In the genomic region with DNA sequence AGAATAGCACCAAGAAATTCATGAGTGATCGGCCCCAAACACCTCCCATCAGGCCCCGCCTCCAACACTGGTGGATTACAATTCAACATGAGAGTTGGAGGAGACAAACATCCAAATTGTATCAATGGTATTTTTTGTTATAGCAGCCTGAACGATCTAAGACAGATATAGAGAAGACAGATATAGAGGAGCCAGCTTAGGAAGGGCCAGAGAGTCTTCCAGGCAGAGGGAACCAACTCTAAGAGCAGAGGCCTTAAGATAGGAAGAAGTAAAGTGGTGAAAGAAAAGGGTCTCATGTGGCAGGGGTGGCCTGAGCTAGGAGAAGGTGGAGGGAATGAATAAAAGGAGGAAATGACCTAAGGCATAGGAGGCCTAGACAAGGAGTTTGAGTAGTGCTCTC, we compare ENCODE assay signal across 11 cellular contexts.
A peak's percentile ranks its signal among the peaks of the same experiment; 100 is the strongest.
DNase-seq lines count a peak whose midpoint lies in the region; ATAC-seq, FAIRE-seq and TF ChIP-seq lines count a peak whose summit lies in the region.
"Had no signal": no experiment of that assay in that cellular context is flagged by ENCODE, and none has a peak within 500 bp of the region (broad histone marks: within the 10 kb centered on the region; RNA-seq: fewer than 3 reads in every experiment).

No MANE protein-coding gene starts in this region.

- no peak for TF ChIP-seq CTCF in activated B cell treated with CpG ODN at 0.5 μM for 24 hours (IDR thresholded peaks at IDR 0.05)
- no peak for TF ChIP-seq CTCF in keratinocyte (optimal IDR thresholded peaks at IDR 0.05 in 1 of 3, IDR thresholded peaks at IDR 0.05 in 1 of 3, conservative IDR thresholded peaks at IDR 0.05 in 1 of 3; ENCODE audit: extremely low read depth in 1 of 3, insufficient read depth in 2 of 3, low read length in 3 of 3)

- no peaks in the 10 kb centered on the region for H4K20me1 ChIP-seq in keratinocyte (ENCODE audit: control insufficient read depth, extremely low read depth, insufficient read depth, low read length)

- H3K9me3 Mint-ChIP-seq in IgD-negative memory B cell (no peaks in the 10 kb centered on the region), activated B cell treated with CpG ODN at 0.5 μM for 24 hours (no peaks in the 10 kb centered on the region)
- no peaks in the 10 kb centered on the region for H3K9me3 Mint-ChIP-seq in stimulated activated memory B cell treated with anti-CD40 and anti-IgM and Interleukin-4, amounts not matched to agents 10 μg/mL and 1 μg/mL and 100 μg/mL, for 72 hours
- no peaks in the 10 kb centered on the region for H3K9me3 Mint-ChIP-seq in effector memory CD8-positive, alpha-beta T cell
- H3K9me3 Mint-ChIP-seq: activated naive CD8-positive, alpha-beta T cell treated with anti-CD3 and anti-CD28 coated beads, Interleukin-2, amount 10 ng/mL, durations not matched to agents 7 days and 5 days had no signal

- H3K27ac ChIP-seq in keratinocyte (ENCODE audit: control insufficient read depth, insufficient read depth, low read length): peak overlapping the region; percentile 95

- POLR2A ChIA-PET in activated B cell treated with CpG ODN at 0.5 μM for 24 hours (lab: Charles Lee): interaction anchor here (1.0 to 8.0 kb wide), 4 partner anchors 12 to 160 kb away, joined by 3 to 247 read pairs (median 44); a partner anchor contains a TSS

- no peak overlapping the region for H3K9ac ChIP-seq in keratinocyte (ENCODE audit: control insufficient read depth, extremely low read depth, insufficient read depth, low read length)

- H3K79me2 ChIP-seq in keratinocyte (ENCODE audit: control insufficient read depth, insufficient read depth, low read length): no peaks in the 10 kb centered on the region

- no peak overlapping the region for H3K4me3 ChIP-seq in keratinocyte (ENCODE audit: control insufficient read depth in 2 of 3, extremely low read depth in 1 of 3, insufficient read depth in 2 of 3, low read depth in 1 of 3, low read length in 3 of 3)
- H3K4me3 ChIP-seq: mucosa of descending colon had no signal

- H3K4me2 ChIP-seq in keratinocyte (ENCODE audit: control insufficient read depth, extremely low read depth, insufficient read depth, low read depth, low read length): no peak overlapping the region

- peaks cover 3% of the 10 kb centered on the region for H3K36me3 Mint-ChIP-seq in IgD-negative memory B cell
- H3K36me3 Mint-ChIP-seq in activated B cell treated with CpG ODN at 0.5 μM for 24 hours (ENCODE audit: low read depth): peaks cover 4% of the 10 kb centered on the region
- no peaks in the 10 kb centered on the region for H3K36me3 Mint-ChIP-seq in stimulated activated memory B cell treated with anti-CD40 and anti-IgM and Interleukin-4, amounts not matched to agents 10 μg/mL and 1 μg/mL and 100 μg/mL, for 72 hours
- peaks cover 28% of the 10 kb centered on the region for H3K36me3 Mint-ChIP-seq in effector memory CD8-positive, alpha-beta T cell (ENCODE audit: insufficient read depth)
- H3K36me3 Mint-ChIP-seq: activated naive CD8-positive, alpha-beta T cell treated with anti-CD3 and anti-CD28 coated beads, Interleukin-2, amount 10 ng/mL, durations not matched to agents 7 days and 5 days; CD4-positive, CD25-positive, alpha-beta regulatory T cell had no signal

- H3K4me1 ChIP-seq in keratinocyte (ENCODE audit: control insufficient read depth, extremely low read depth, insufficient read depth, low read length): peaks cover 55% of the 10 kb centered on the region

- DNase-seq in activated B cell treated with CpG ODN at 0.5 μM for 24 hours: no peak
- no peak for DNase-seq in keratinocyte (ENCODE audit: low read depth, low spot score)
- no peak for DNase-seq in stimulated activated CD4-positive, alpha-beta T cell treated with anti-CD3 and anti-CD28 coated beads, Interleukin-4, amount 100 ng/mL, for 4 hours
- DNase-seq in globus pallidus (ENCODE audit: low spot score): no peak
- DNase-seq in effector memory CD8-positive, alpha-beta T cell: no peak
- DNase-seq: activated naive CD8-positive, alpha-beta T cell treated with anti-CD3 and anti-CD28 coated beads, Interleukin-2, amount 10 ng/mL, durations not matched to agents 7 days and 5 days; CD4-positive, CD25-positive, alpha-beta regulatory T cell; mucosa of descending colon; NCI-H2029 had no signal

- peaks cover 5% of the 10 kb centered on the region for H3K27me3 Mint-ChIP-seq in IgD-negative memory B cell
- no peaks in the 10 kb centered on the region for H3K27me3 Mint-ChIP-seq in activated B cell treated with CpG ODN at 0.5 μM for 24 hours
- H3K27me3 Mint-ChIP-seq in stimulated activated memory B cell treated with anti-CD40 and anti-IgM and Interleukin-4, amounts not matched to agents 10 μg/mL and 1 μg/mL and 100 μg/mL, for 72 hours: no peaks in the 10 kb centered on the region
- H3K27me3 Mint-ChIP-seq in effector memory CD8-positive, alpha-beta T cell: no peaks in the 10 kb centered on the region
- H3K27me3 Mint-ChIP-seq: activated naive CD8-positive, alpha-beta T cell treated with anti-CD3 and anti-CD28 coated beads, Interleukin-2, amount 10 ng/mL, durations not matched to agents 7 days and 5 days had no signal

- H2AFZ ChIP-seq in keratinocyte (ENCODE audit: control insufficient read depth, low read length): no peak overlapping the region

- dilution Hi-C loops in keratinocyte (cut with MboI; ENCODE audit: extremely low pct_ligation_motif_present, low sequenced_read_pairs): no loop called here

- no peak for ATAC-seq in activated B cell treated with CpG ODN at 0.5 μM for 24 hours (ENCODE audit: low read depth)
- ATAC-seq in stimulated activated memory B cell treated with anti-CD40 and anti-IgM and Interleukin-4, amounts not matched to agents 10 μg/mL and 1 μg/mL and 100 μg/mL, for 72 hours: no peak
- ATAC-seq in effector memory CD8-positive, alpha-beta T cell (replicated peaks): no peak
- ATAC-seq: mucosa of descending colon had no signal

- H3K4me3 Mint-ChIP-seq in IgD-negative memory B cell (peak overlapping the region in 1 of 4 donors; percentile 97), activated B cell treated with CpG ODN at 0.5 μM for 24 hours (no peak overlapping the region)
- no peak overlapping the region for H3K4me3 Mint-ChIP-seq in stimulated activated memory B cell treated with anti-CD40 and anti-IgM and Interleukin-4, amounts not matched to agents 10 μg/mL and 1 μg/mL and 100 μg/mL, for 72 hours
- no peak overlapping the region for H3K4me3 Mint-ChIP-seq in effector memory CD8-positive, alpha-beta T cell
- H3K4me3 Mint-ChIP-seq: activated naive CD8-positive, alpha-beta T cell treated with anti-CD3 and anti-CD28 coated beads, Interleukin-2, amount 10 ng/mL, durations not matched to agents 7 days and 5 days had no signal

- H3K27ac Mint-ChIP-seq in IgD-negative memory B cell (peak overlapping the region in 2 of 3 donors; percentile 13 to 99), activated B cell treated with CpG ODN at 0.5 μM for 24 hours (peak overlapping the region; percentile 68)
- H3K27ac Mint-ChIP-seq in stimulated activated memory B cell treated with anti-CD40 and anti-IgM and Interleukin-4, amounts not matched to agents 10 μg/mL and 1 μg/mL and 100 μg/mL, for 72 hours: peak overlapping the region; percentile 96
- H3K27ac Mint-ChIP-seq in effector memory CD8-positive, alpha-beta T cell: peak overlapping the region in 1 of 2 donors; percentile 45

- intact Hi-C loops in activated B cell treated with CpG ODN at 0.5 μM for 24 hours (cut with micrococcal nuclease): loop anchor here (10.0 kb wide), 1 partner anchor 1029 kb away; no protein-coding TSS in a partner anchor

- H3K36me3 ChIP-seq in keratinocyte (ENCODE audit: control insufficient read depth in 2 of 2, extremely low read depth in 1 of 2, insufficient read depth in 2 of 2, low read length in 2 of 2): no peaks in the 10 kb centered on the region

- CTCF ChIA-PET in activated B cell treated with CpG ODN at 0.5 μM for 24 hours (lab: Charles Lee): interaction anchor here (1.1 kb wide), 1 partner anchor 109 kb away, joined by 3 read pairs; no protein-coding TSS in a partner anchor

- H3K9me3 ChIP-seq in keratinocyte (ENCODE audit: control insufficient read depth, low read depth, low read length): no peaks in the 10 kb centered on the region
- H3K9me3 ChIP-seq: mucosa of descending colon had no signal

- FAIRE-seq in keratinocyte (lab: Jason Lieb, UNC): no peak

- H3K9me1 ChIP-seq in keratinocyte (ENCODE audit: control insufficient read depth, extremely low read depth, insufficient read depth, low read length): no peaks in the 10 kb centered on the region

- H3K27me3 ChIP-seq in keratinocyte (ENCODE audit: control insufficient read depth, extremely low read depth, insufficient read depth, low read length): no peaks in the 10 kb centered on the region

- H3K4me1 Mint-ChIP-seq in IgD-negative memory B cell: peaks cover 41 to 73% (median 56%) of the 10 kb centered on the region in 3 donors
- H3K4me1 Mint-ChIP-seq in activated B cell treated with CpG ODN at 0.5 μM for 24 hours: peaks cover 85% of the 10 kb centered on the region
- peaks cover 83% of the 10 kb centered on the region for H3K4me1 Mint-ChIP-seq in stimulated activated memory B cell treated with anti-CD40 and anti-IgM and Interleukin-4, amounts not matched to agents 10 μg/mL and 1 μg/mL and 100 μg/mL, for 72 hours
- peaks cover 37 to 38% of the 10 kb centered on the region in 2 donors for H3K4me1 Mint-ChIP-seq in effector memory CD8-positive, alpha-beta T cell (ENCODE audit: low read depth in 2 of 2)
